Comparison of ENCODE assay signal across 23 cellular contexts in genomic region chr2:116319935-116320334, GRCh38.
DNase-seq lines count a peak whose midpoint lies in the region; ATAC-seq and TF ChIP-seq lines count a peak whose summit lies in the region.
"Had no signal": no experiment of that assay in that cellular context is flagged by ENCODE, and none has a peak within 500 bp of the region (broad histone marks: within the 10 kb centered on the region; RNA-seq: fewer than 3 reads in every experiment).

No MANE protein-coding gene starts in this region.

- no peak overlapping the region for H2AK5ac ChIP-seq in mesendoderm (ENCODE audit: low read length)

- H3K4ac ChIP-seq in mesendoderm (ENCODE audit: low read depth, low read length), result no peak overlapping the region

- H3K4me1 ChIP-seq in endodermal cell (ENCODE audit: control insufficient read depth, insufficient read depth, low read length) (no peaks in the 10 kb centered on the region), mesendoderm (ENCODE audit: control insufficient read depth, low read depth, low read length) (no peaks in the 10 kb centered on the region), ovary (ENCODE audit: insufficient read depth) (no peaks in the 10 kb centered on the region)
- H3K4me1 ChIP-seq: BLaER1 treated with 17β-estradiol and CSF1 and Interleukin-3, amounts not matched to agents 10 nM and 100 nM; Peyer's patch had no signal

- DNase-seq in activated T-cell treated with anti-CD3 and anti-CD28 coated beads, Interleukin-2, amount 50 U/mL, for 72 hours, result no peak
- DNase-seq in activated T-cell treated with anti-CD3 and anti-CD28 coated beads, Interleukin-2, amount 50 U/mL, for 48 hours, result no peak
- DNase-seq in endodermal cell (peak; percentile 43), mesendoderm (peak; percentile 89), glomerular visceral epithelial cell (ENCODE audit: extremely low spot score) (no peak), ovary (no peak), NCI-H446 treated with DMSO at 0.1 percent for 48 hours (lab: John Stamatoyannopoulos, UW) (no peak)
- no peak for DNase-seq in effector CD4-positive, alpha-beta T cell
- DNase-seq: ACHN; CD4-positive, alpha-beta memory T cell; DND-41; HFFc6; Kasumi-1; MM.1S; NCI-H1092; NCI-H1436; NCI-H2029 treated with DMSO at 0.1 percent for 48 hours; NCI-H345; NCI-H524 treated with DMSO at 0.1 percent for 48 hours; NCI-H82; Peyer's patch had no signal

- H3K23ac ChIP-seq in mesendoderm (ENCODE audit: low read length), result no peak overlapping the region

- no peaks in the 10 kb centered on the region for H3K27me3 Mint-ChIP-seq in activated T-cell treated with anti-CD3 and anti-CD28 coated beads, Interleukin-2, amount 50 U/mL, for 72 hours (ENCODE audit: low read depth)
- H3K27me3 Mint-ChIP-seq in endodermal cell (ENCODE audit: insufficient read depth), result no peaks in the 10 kb centered on the region
- H3K27me3 Mint-ChIP-seq: CD4-positive, alpha-beta memory T cell had no signal

- H3K4me3 ChIP-seq in endodermal cell (ENCODE audit: low read length), result no peak overlapping the region
- H3K4me3 ChIP-seq in mesendoderm (ENCODE audit: low read length), result no peak overlapping the region
- no peak overlapping the region for H3K4me3 ChIP-seq in ovary
- H3K4me3 ChIP-seq: BLaER1 treated with 17β-estradiol and CSF1 and Interleukin-3, amounts not matched to agents 10 nM and 100 nM; Peyer's patch had no signal

- H3K27ac Mint-ChIP-seq in activated T-cell treated with anti-CD3 and anti-CD28 coated beads, Interleukin-2, amount 50 U/mL, for 72 hours, result peak overlapping the region; percentile 13
- peak overlapping the region; percentile 65 for H3K27ac Mint-ChIP-seq in endodermal cell
- H3K27ac Mint-ChIP-seq: CD4-positive, alpha-beta memory T cell; HFFc6 had no signal

- no peak overlapping the region for H3K4me3 Mint-ChIP-seq in activated T-cell treated with anti-CD3 and anti-CD28 coated beads, Interleukin-2, amount 50 U/mL, for 72 hours
- no peak overlapping the region for H3K4me3 Mint-ChIP-seq in endodermal cell
- H3K4me3 Mint-ChIP-seq: CD4-positive, alpha-beta memory T cell; HFFc6 had no signal

- no peaks in the 10 kb centered on the region for H3K36me3 Mint-ChIP-seq in activated T-cell treated with anti-CD3 and anti-CD28 coated beads, Interleukin-2, amount 50 U/mL, for 72 hours (ENCODE audit: insufficient read depth in 2 of 2)
- no peaks in the 10 kb centered on the region for H3K36me3 Mint-ChIP-seq in endodermal cell (ENCODE audit: low read depth)
- H3K36me3 Mint-ChIP-seq: CD4-positive, alpha-beta memory T cell had no signal

- H3K18ac ChIP-seq in mesendoderm (ENCODE audit: low read length), result peak overlapping the region; percentile 1

- no peaks in the 10 kb centered on the region for H3K79me2 ChIP-seq in mesendoderm (ENCODE audit: control insufficient read depth, insufficient read depth, low read length)

- no peak for TF ChIP-seq EP300 in ovary (IDR thresholded peaks at IDR 0.05)

- no peak overlapping the region for H3K56ac ChIP-seq in mesendoderm (ENCODE audit: low read length)

- H2BK15ac ChIP-seq in mesendoderm (replicated peaks; ENCODE audit: low read depth), result no peak overlapping the region

- intact Hi-C loops in ovary (cut with DNase I), result no loop called here

- H3K36me3 ChIP-seq in endodermal cell (ENCODE audit: control insufficient read depth, insufficient read depth, low read length) (no peaks in the 10 kb centered on the region), mesendoderm (ENCODE audit: control insufficient read depth, insufficient read depth, low read length) (no peaks in the 10 kb centered on the region), ovary (no peaks in the 10 kb centered on the region)
- H3K36me3 ChIP-seq: BLaER1 treated with 17β-estradiol and CSF1 and Interleukin-3, amounts not matched to agents 10 nM and 100 nM; Peyer's patch had no signal

- H2BK5ac ChIP-seq in mesendoderm (ENCODE audit: low read length), result no peak overlapping the region

- H3K79me1 ChIP-seq in mesendoderm (ENCODE audit: low read length), result no peaks in the 10 kb centered on the region

- no peak overlapping the region for H4K5ac ChIP-seq in mesendoderm (ENCODE audit: low read length)

- no peak overlapping the region for H3K9ac ChIP-seq in endodermal cell (ENCODE audit: extremely low read depth, low read length, poor library complexity, severe bottlenecking)
- no peak overlapping the region for H3K9ac ChIP-seq in mesendoderm (ENCODE audit: low read length)
- H3K9ac ChIP-seq: BLaER1 treated with 17β-estradiol and CSF1 and Interleukin-3, amounts not matched to agents 10 nM and 100 nM had no signal

- H3K9me3 ChIP-seq in endodermal cell (ENCODE audit: control insufficient read depth, low read length) (peaks cover 6% of the 10 kb centered on the region), ovary (no peaks in the 10 kb centered on the region)
- H3K9me3 ChIP-seq: BLaER1 treated with 17β-estradiol and CSF1 and Interleukin-3, amounts not matched to agents 10 nM and 100 nM; Peyer's patch had no signal

- TF ChIP-seq CTCF in endodermal cell (conservative IDR thresholded peaks at IDR 0.05) (no peak), ovary (IDR thresholded peaks at IDR 0.05) (no peak)

- no peak for TF ChIP-seq POLR2A in ovary (IDR thresholded peaks at IDR 0.05)

- H3K4me1 Mint-ChIP-seq in activated T-cell treated with anti-CD3 and anti-CD28 coated beads, Interleukin-2, amount 50 U/mL, for 72 hours (ENCODE audit: low read depth), result no peaks in the 10 kb centered on the region
- peaks cover 10% of the 10 kb centered on the region for H3K4me1 Mint-ChIP-seq in endodermal cell
- H3K4me1 Mint-ChIP-seq: CD4-positive, alpha-beta memory T cell had no signal

- H3K27ac ChIP-seq in endodermal cell (ENCODE audit: low read depth, low read length), result no peak overlapping the region
- no peak overlapping the region for H3K27ac ChIP-seq in mesendoderm (ENCODE audit: low read depth, low read length)
- no peak overlapping the region for H3K27ac ChIP-seq in ovary
- H3K27ac ChIP-seq: 22Rv1; BLaER1 treated with 17β-estradiol and CSF1 and Interleukin-3, amounts not matched to agents 10 nM and 100 nM; Peyer's patch had no signal

- H4K8ac ChIP-seq in mesendoderm (ENCODE audit: low read depth, low read length), result no peak overlapping the region

- ATAC-seq in activated T-cell treated with anti-CD3 and anti-CD28 coated beads, Interleukin-2, amount 50 U/mL, for 72 hours (replicated peaks in 1 of 2), result no peak

- no peak overlapping the region for H3K4me2 ChIP-seq in mesendoderm (ENCODE audit: low read length)
- H3K4me2 ChIP-seq: BLaER1 treated with 17β-estradiol and CSF1 and Interleukin-3, amounts not matched to agents 10 nM and 100 nM had no signal

- H3K27me3 ChIP-seq in endodermal cell (ENCODE audit: control insufficient read depth, insufficient read depth, low read length, poor library complexity, severe bottlenecking) (no peaks in the 10 kb centered on the region), mesendoderm (ENCODE audit: insufficient read depth, low read length, poor library complexity) (no peaks in the 10 kb centered on the region), ovary (no peaks in the 10 kb centered on the region)
- H3K27me3 ChIP-seq: BLaER1 treated with 17β-estradiol and CSF1 and Interleukin-3, amounts not matched to agents 10 nM and 100 nM; Peyer's patch had no signal

- H2BK120ac ChIP-seq in mesendoderm (ENCODE audit: low read depth, low read length), result no peak overlapping the region

- H3K9me3 Mint-ChIP-seq in activated T-cell treated with anti-CD3 and anti-CD28 coated beads, Interleukin-2, amount 50 U/mL, for 72 hours, result peaks cover 12 to 19% of the 10 kb centered on the region in 2 donors
- H3K9me3 Mint-ChIP-seq in endodermal cell, result peaks cover 12% of the 10 kb centered on the region

Comparison
In these comparisons a context has a peak if more than half of its experiments do, and no peak if none do; other contexts are left out.
1. DNase-seq: peak in endodermal cell (single experiment) and mesendoderm (single experiment); none in activated T-cell treated with anti-CD3 and anti-CD28 coated beads, Interleukin-2, amount 50 U/mL, for 72 hours (0 of 2), activated T-cell treated with anti-CD3 and anti-CD28 coated beads, Interleukin-2, amount 50 U/mL, for 48 hours (0 of 2), glomerular visceral epithelial cell (single experiment), effector CD4-positive, alpha-beta T cell (single experiment), ovary (0 of 5) and NCI-H446 treated with DMSO at 0.1 percent for 48 hours (single experiment).